Comparison of ENCODE assay signal across 18 cellular contexts in genomic region chr20:33348136-33348937, GRCh38. TPM values are rescaled to one million over a fixed set of nuclear protein-coding genes. Genes with fewer than 3 reads are reported as not detected.
DNase-seq lines count a peak whose midpoint lies in the region; ATAC-seq and TF ChIP-seq lines count a peak whose summit lies in the region.
"Had no signal": no experiment of that assay in that cellular context is flagged by ENCODE, and none has a peak within 500 bp of the region (broad histone marks: within the 10 kb centered on the region; RNA-seq: fewer than 3 reads in every experiment).

No MANE protein-coding gene starts in this region.

- peaks cover 0 to 41% of the 10 kb centered on the region in 2 donors for H3K36me3 ChIP-seq in gastroesophageal sphincter

- H3K9me3 Mint-ChIP-seq in natural killer cell (no peaks in the 10 kb centered on the region), neural crest cell (no peaks in the 10 kb centered on the region)
- H3K9me3 Mint-ChIP-seq in natural killer cell treated with Interleukin-12 subunit alpha and Interleukin-12 subunit beta and Interleukin-15 and Interleukin-18, amount 100 ng/mL, for 72 hours, result no peaks in the 10 kb centered on the region

- H3K4me3 Mint-ChIP-seq in natural killer cell, result no peak overlapping the region
- H3K4me3 Mint-ChIP-seq in natural killer cell treated with Interleukin-12 subunit alpha and Interleukin-12 subunit beta and Interleukin-15 and Interleukin-18, amount 100 ng/mL, for 72 hours, result no peak overlapping the region
- no peak overlapping the region for H3K4me3 Mint-ChIP-seq in neural crest cell
- H3K4me3 Mint-ChIP-seq: B cell had no signal

- H3K27me3 Mint-ChIP-seq in natural killer cell (ENCODE audit: low read depth in 2 of 2) (no peaks in the 10 kb centered on the region), neural crest cell (ENCODE audit: low read depth) (no peaks in the 10 kb centered on the region)
- H3K27me3 Mint-ChIP-seq in natural killer cell treated with Interleukin-12 subunit alpha and Interleukin-12 subunit beta and Interleukin-15 and Interleukin-18, amount 100 ng/mL, for 72 hours, result no peaks in the 10 kb centered on the region
- H3K27me3 Mint-ChIP-seq: B cell had no signal

- DNase-seq in natural killer cell (no peak), neural crest cell (ENCODE audit: low read depth, low spot score) (no peak), DMS114 treated with DMSO at 0.1 percent for 48 hours (lab: John Stamatoyannopoulos, UW; ENCODE audit: unreplicated experiment) (no peak)
- DNase-seq in natural killer cell treated with Interleukin-12 subunit alpha and Interleukin-12 subunit beta and Interleukin-15 and Interleukin-18, amount 100 ng/mL, for 72 hours (ENCODE audit: low spot score), result no peak
- no peak for DNase-seq in activated T-cell treated with anti-CD3 and anti-CD28 coated beads, Interleukin-2, amount 50 U/mL, for 1 hour
- DNase-seq: COR-L47, DMS153, KG1, NCI-H1417, NCI-H187, NCI-H2107, NCI-H2227 treated with DMSO at 0.1 percent for 48 hours, NCI-H524, NCI-H82, SHP77 treated with DMSO at 0.1 percent for 48 hours had no signal

- intact Hi-C loops in natural killer cell (cut with micrococcal nuclease), result no loop called here

- H3K27ac Mint-ChIP-seq in natural killer cell (peak overlapping the region; percentile 36 to 83), neural crest cell (ENCODE audit: unreplicated experiment) (peak overlapping the region; percentile 81)
- no peak overlapping the region for H3K27ac Mint-ChIP-seq in natural killer cell treated with Interleukin-12 subunit alpha and Interleukin-12 subunit beta and Interleukin-15 and Interleukin-18, amount 100 ng/mL, for 72 hours
- H3K27ac Mint-ChIP-seq: B cell had no signal

- no peaks in the 10 kb centered on the region for H3K4me1 ChIP-seq in gastroesophageal sphincter

- no peak for TF ChIP-seq POLR2A in gastroesophageal sphincter (IDR thresholded peaks at IDR 0.05)

- H3K27ac ChIP-seq in gastroesophageal sphincter, result no peak overlapping the region

- H3K4me1 Mint-ChIP-seq in natural killer cell, result peaks cover 9% of the 10 kb centered on the region in 2 donors
- peaks cover 0 to 7% of the 10 kb centered on the region in 2 donors for H3K4me1 Mint-ChIP-seq in natural killer cell treated with Interleukin-12 subunit alpha and Interleukin-12 subunit beta and Interleukin-15 and Interleukin-18, amount 100 ng/mL, for 72 hours (ENCODE audit: low read depth in 2 of 2)
- no peaks in the 10 kb centered on the region for H3K4me1 Mint-ChIP-seq in neural crest cell

- ATAC-seq in natural killer cell (no peak), esophagus mucosa (peak; percentile 13), gastroesophageal sphincter (no peak)
- ATAC-seq in natural killer cell treated with Interleukin-12 subunit alpha and Interleukin-12 subunit beta and Interleukin-15 and Interleukin-18, amount 100 ng/mL, for 72 hours, result no peak

- no peaks in the 10 kb centered on the region for H3K9me3 ChIP-seq in gastroesophageal sphincter

- H3K36me3 Mint-ChIP-seq in natural killer cell, result no peaks in the 10 kb centered on the region
- H3K36me3 Mint-ChIP-seq in natural killer cell treated with Interleukin-12 subunit alpha and Interleukin-12 subunit beta and Interleukin-15 and Interleukin-18, amount 100 ng/mL, for 72 hours, result no peaks in the 10 kb centered on the region
- peaks cover 14% of the 10 kb centered on the region for H3K36me3 Mint-ChIP-seq in neural crest cell (ENCODE audit: low read depth)

- TF ChIP-seq CTCF in natural killer cell (IDR thresholded peaks at IDR 0.05) (no peak), neural crest cell (conservative IDR thresholded peaks at IDR 0.05) (no peak), gastroesophageal sphincter (IDR thresholded peaks at IDR 0.05) (no peak)

- H3K27me3 ChIP-seq in gastroesophageal sphincter, result no peaks in the 10 kb centered on the region

- no peak overlapping the region for H3K4me3 ChIP-seq in gastroesophageal sphincter

- TF ChIP-seq EP300 in gastroesophageal sphincter (IDR thresholded peaks at IDR 0.05), result no peak

- WGBS in gastroesophageal sphincter (ENCODE audit: low coverage in 1 of 2), 2 donors, result 90 to 100% methylated on average over 1 to 4 of the region's 11 CpGs

RNA-seq across cellular contexts. Expression of gene CDK5RAP1, which starts 53.0 kb away (rescaled TPM):
- 10 to 100 TPM; 59.7 to 71.5 (median 62.6) TPM for total RNA-seq in natural killer cell
- 10 to 100 TPM; 37.1 to 59.6 TPM for total RNA-seq in natural killer cell treated with Interleukin-12 subunit alpha and Interleukin-12 subunit beta and Interleukin-15 and Interleukin-18, amount 100 ng/mL, for 72 hours
- 14.7 TPM for total RNA-seq in esophagus mucosa
- 56.3 and 58.7 TPM in 2 replicates for total RNA-seq in neural crest cell
- total RNA-seq in gastroesophageal sphincter, result 10 to 100 TPM; 11.6 to 45.0 (median 22.4) TPM

Comparison
In these comparisons a context has a peak if more than half of its experiments do, and no peak if none do; other contexts are left out.
1. H3K27ac Mint-ChIP-seq: peak in natural killer cell (2 of 2) and neural crest cell (single experiment); none in natural killer cell treated with Interleukin-12 subunit alpha and Interleukin-12 subunit beta and Interleukin-15 and Interleukin-18, amount 100 ng/mL, for 72 hours (0 of 2).